In genomic region chr20:63686492-63687321, GRCh38 we compare ENCODE assay signal across 6 cellular contexts. TPM values are rescaled to one million over a fixed set of nuclear protein-coding genes. Genes with fewer than 3 reads are reported as not detected.
DNase-seq lines count a peak whose midpoint lies in the region; ATAC-seq and TF ChIP-seq lines count a peak whose summit lies in the region.

No MANE protein-coding gene starts in this region.

- TF ChIP-seq CTCF in HL-60 (IDR thresholded peaks at IDR 0.05; ENCODE audit: insufficient read depth, low read length) = no peak
- no peak for TF ChIP-seq CTCF in choroid plexus epithelial cell (conservative IDR thresholded peaks at IDR 0.05; ENCODE audit: low read depth, low read length)
- TF ChIP-seq CTCF in ovary (IDR thresholded peaks at IDR 0.05) = no peak

- H3K4me3 ChIP-seq in HL-60 (replicated peaks; ENCODE audit: insufficient read depth, low read length) = no peak overlapping the region
- no peak overlapping the region for H3K4me3 ChIP-seq in choroid plexus epithelial cell (ENCODE audit: low read depth, low read length)
- no peak overlapping the region for H3K4me3 ChIP-seq in ovary

- no peaks in the 10 kb centered on the region for H3K27me3 ChIP-seq in HL-60 (ENCODE audit: insufficient read depth, poor library complexity, severe bottlenecking)
- H3K27me3 ChIP-seq in ovary = no peaks in the 10 kb centered on the region

- no peaks in the 10 kb centered on the region for H3K36me3 ChIP-seq in ovary

- DNase-seq in HL-60 (ENCODE audit: low read depth in 1 of 2, low spot score in 1 of 2) (peak in 1 of 2 experiments; percentile 63), choroid plexus epithelial cell (ENCODE audit: low read depth) (peak; percentile 91), ovary (peak; percentile 55 to 78 (median 65)), kidney glomerular epithelial cell (lab: John Stamatoyannopoulos, UW) (no peak), germinal center (ENCODE audit: low spot score) (no peak)

- ATAC-seq in HG03045 (IDR thresholded peaks at IDR 0.05; ENCODE audit: unreplicated experiment) = no peak

- no peaks in the 10 kb centered on the region for H3K9me3 ChIP-seq in ovary

- H3K27ac ChIP-seq in HL-60 (replicated peaks) = 0 out of 2 replicates have a peak overlapping the region, but pooled peaks have one; percentile 18
- peak overlapping the region in 1 of 2 donors; percentile 29 for H3K27ac ChIP-seq in ovary

- peak; percentile 65 for TF ChIP-seq EP300 in ovary (IDR thresholded peaks at IDR 0.05)

- peaks cover 10% of the 10 kb centered on the region for H3K4me1 ChIP-seq in ovary (ENCODE audit: insufficient read depth)

- TF ChIP-seq POLR2A in ovary (IDR thresholded peaks at IDR 0.05) = no peak

- WGBS in ovary, 3 donors = 25 to 40% (median 33%) methylated on average over 45 of the region's 45 CpGs

- intact Hi-C loops in ovary (cut with DNase I) = no loop called here

RNA-seq across cellular contexts. Expression of gene TNFRSF6B, which starts 9.7 kb away (rescaled TPM):
- 1 to 10 TPM; 2.0 to 6.4 (median 4.1) TPM for total RNA-seq in ovary
- polyA plus RNA-seq in ovary = 1 to 10 TPM in 1 of 2 donors, not detected in 1; 7.0 TPM

RNA-seq across cellular contexts. Expression of gene ARFRP1, which starts 21.1 kb away (rescaled TPM):
- total RNA-seq in ovary = 10 to 100 TPM; 25.6 to 59.5 (median 47.4) TPM
- polyA plus RNA-seq in ovary = 10 to 100 TPM; 15.3 to 38.5 TPM

RNA-seq across cellular contexts. Expression of gene ZGPAT, which starts 21.1 kb away (rescaled TPM):
- total RNA-seq in ovary = 10 to 100 TPM; 14.0 to 25.6 (median 18.9) TPM
- 10 to 100 TPM in 1 of 2 donors, 1 to 10 TPM in 1; 1.7 to 26.4 TPM for polyA plus RNA-seq in ovary

RNA-seq across cellular contexts. Expression of gene RTEL1, which starts 28.6 kb away (rescaled TPM):
- total RNA-seq in ovary = 10 to 100 TPM; 17.0 to 44.2 (median 24.1) TPM
- 10 to 100 TPM in 1 of 2 donors, 1 to 10 TPM in 1; 6.2 to 11.9 TPM for polyA plus RNA-seq in ovary

RNA-seq across cellular contexts. Expression of gene STMN3, which starts 33.5 kb away (rescaled TPM):
- total RNA-seq in ovary = 10 to 100 TPM; 17.3 to 91.1 (median 58.7) TPM
- polyA plus RNA-seq in ovary = 10 to 100 TPM in 1 of 2 donors, 1 to 10 TPM in 1; 7.4 to 62.1 TPM

Comparison
In these comparisons a context has a peak if more than half of its experiments do, and no peak if none do; other contexts are left out.
1. DNase-seq: peak in choroid plexus epithelial cell (single experiment) and ovary (5 of 5); none in kidney glomerular epithelial cell (single experiment) and germinal center (single experiment).